ENCODE assay signal across 16 cellular contexts in genomic region chr3:151431940-151432339, GRCh38. TPM values are rescaled to one million over a fixed set of nuclear protein-coding genes. Genes with fewer than 3 reads are reported as not detected.
DNase-seq lines count a peak whose midpoint lies in the region; ATAC-seq and TF ChIP-seq lines count a peak whose summit lies in the region.
"Had no signal": no experiment of that assay in that cellular context is flagged by ENCODE, and none has a peak within 500 bp of the region (broad histone marks: within the 10 kb centered on the region; RNA-seq: fewer than 3 reads in every experiment).

No MANE protein-coding gene starts in this region.

- no peak overlapping the region for H3K4me3 Mint-ChIP-seq in naive thymus-derived CD4-positive, alpha-beta T cell
- H3K4me3 Mint-ChIP-seq: activated CD4-positive, alpha-beta T cell treated with anti-CD3 and anti-CD28 coated beads, Interleukin-2, amount 10 ng/mL, durations not matched to agents 7 days and 5 days had no signal

- no peak overlapping the region for H3K27ac Mint-ChIP-seq in naive thymus-derived CD4-positive, alpha-beta T cell
- H3K27ac Mint-ChIP-seq: activated CD4-positive, alpha-beta T cell treated with anti-CD3 and anti-CD28 coated beads, Interleukin-2, amount 10 ng/mL, durations not matched to agents 7 days and 5 days had no signal

- no peaks in the 10 kb centered on the region for H3K9me3 ChIP-seq in naive thymus-derived CD4-positive, alpha-beta T cell (ENCODE audit: control insufficient read depth in 2 of 3, low read length in 3 of 3)
- H3K9me3 ChIP-seq: Caco-2, heart left ventricle had no signal

- H3K36me3 Mint-ChIP-seq in naive thymus-derived CD4-positive, alpha-beta T cell: peaks cover 0 to 4% (median 0%) of the 10 kb centered on the region in 5 donors

- no peak overlapping the region for H3K4me3 ChIP-seq in cardiac fibroblast (replicated peaks in 1 of 2; ENCODE audit: low read depth in 2 of 2, low read length in 2 of 2)
- no peak overlapping the region for H3K4me3 ChIP-seq in naive thymus-derived CD4-positive, alpha-beta T cell (ENCODE audit: low read length)
- H3K4me3 ChIP-seq: heart left ventricle had no signal

- H3K27ac ChIP-seq in naive thymus-derived CD4-positive, alpha-beta T cell (ENCODE audit: low read depth, low read length): no peak overlapping the region
- H3K27ac ChIP-seq: heart left ventricle, parathyroid adenoma had no signal

- H3K27me3 ChIP-seq in naive thymus-derived CD4-positive, alpha-beta T cell (ENCODE audit: control insufficient read depth in 2 of 2, insufficient read depth in 2 of 2, low read length in 2 of 2): no peaks in the 10 kb centered on the region
- H3K27me3 ChIP-seq: heart left ventricle had no signal

- no peaks in the 10 kb centered on the region for H3K36me3 ChIP-seq in naive thymus-derived CD4-positive, alpha-beta T cell (ENCODE audit: control insufficient read depth in 2 of 3, insufficient read depth in 3 of 3, low read length in 3 of 3)
- H3K36me3 ChIP-seq: heart left ventricle had no signal

- peaks cover 0 to 6% (median 4%) of the 10 kb centered on the region in 5 donors for H3K27me3 Mint-ChIP-seq in naive thymus-derived CD4-positive, alpha-beta T cell

- TF ChIP-seq CTCF in cardiac fibroblast (IDR thresholded peaks at IDR 0.05; ENCODE audit: low read depth, low read length): no peak

- H3K4me1 Mint-ChIP-seq in naive thymus-derived CD4-positive, alpha-beta T cell: no peaks in the 10 kb centered on the region
- H3K4me1 Mint-ChIP-seq: activated CD4-positive, alpha-beta T cell treated with anti-CD3 and anti-CD28 coated beads, Interleukin-2, amount 10 ng/mL, durations not matched to agents 7 days and 5 days had no signal

- DNase-seq in NCI-H526 treated with DMSO at 0.1 percent for 48 hours (lab: John Stamatoyannopoulos, UW) (peak; percentile 47), cardiac fibroblast (ENCODE audit: low read depth in 2 of 2) (peak; percentile 71 to 77), AG08395 (ENCODE audit: low spot score) (no peak), NCI-H748 (lab: John Stamatoyannopoulos, UW; ENCODE audit: unreplicated experiment) (no peak)
- no peak for DNase-seq in naive thymus-derived CD4-positive, alpha-beta T cell
- DNase-seq: activated CD4-positive, alpha-beta T cell treated with anti-CD3 and anti-CD28 coated beads, Interleukin-2, amount 10 ng/mL, durations not matched to agents 7 days and 5 days; activated gamma-delta T cell treated with Interleukin-2 at 50 U/mL for 16 hours; Caco-2; heart left ventricle; NCI-H446 treated with DMSO at 0.1 percent for 48 hours; stimulated activated CD4-positive, alpha-beta T cell treated with anti-CD3 and anti-CD28 coated beads, Interleukin-4, amount 100 ng/mL, for 24 hours had no signal

- POLR2A ChIA-PET in naive thymus-derived CD4-positive, alpha-beta T cell (lab: Charles Lee): no interaction called here

- CTCF ChIA-PET in naive thymus-derived CD4-positive, alpha-beta T cell (lab: Charles Lee): no interaction called here

- peaks cover 0 to 10% (median 0%) of the 10 kb centered on the region in 11 donors for H3K9me3 Mint-ChIP-seq in naive thymus-derived CD4-positive, alpha-beta T cell
- H3K9me3 Mint-ChIP-seq: activated CD4-positive, alpha-beta T cell treated with anti-CD3 and anti-CD28 coated beads, Interleukin-2, amount 10 ng/mL, durations not matched to agents 7 days and 5 days had no signal

- ATAC-seq in GM21360 (IDR thresholded peaks at IDR 0.05; ENCODE audit: unreplicated experiment) (peak; percentile 58), GM19395 (IDR thresholded peaks at IDR 0.05; ENCODE audit: unreplicated experiment) (no peak), HG03097 (IDR thresholded peaks at IDR 0.05; ENCODE audit: low FRiP score, unreplicated experiment) (no peak)
- peak; percentile 20 for ATAC-seq in naive thymus-derived CD4-positive, alpha-beta T cell
- ATAC-seq: heart left ventricle had no signal

- no peaks in the 10 kb centered on the region for H3K4me1 ChIP-seq in naive thymus-derived CD4-positive, alpha-beta T cell (ENCODE audit: control insufficient read depth in 2 of 2, insufficient read depth in 2 of 2, low read length in 2 of 2)
- H3K4me1 ChIP-seq: Caco-2, heart left ventricle, parathyroid adenoma had no signal

- intact Hi-C loops in naive thymus-derived CD4-positive, alpha-beta T cell (cut with micrococcal nuclease): no loop called here

RNA-seq across cellular contexts. Expression of gene IGSF10, which starts 28.9 kb away (rescaled TPM):
- 1 to 10 TPM in 1 of 5 experiments, not detected in 4; 2.8 TPM for total RNA-seq in naive thymus-derived CD4-positive, alpha-beta T cell
- polyA plus RNA-seq in naive thymus-derived CD4-positive, alpha-beta T cell: not detected
- total RNA-seq: activated CD4-positive, alpha-beta T cell treated with anti-CD3 and anti-CD28 coated beads, Interleukin-2, amount 10 ng/mL, durations not matched to agents 7 days and 5 days; lung microvascular endothelial cell had no signal

RNA-seq across cellular contexts. Expression of gene P2RY12, which starts 47.4 kb away (rescaled TPM):
- under 1 TPM in 1 of 5 experiments, not detected in 4; 0.39 TPM for total RNA-seq in naive thymus-derived CD4-positive, alpha-beta T cell
- polyA plus RNA-seq in naive thymus-derived CD4-positive, alpha-beta T cell: not detected
- total RNA-seq: activated CD4-positive, alpha-beta T cell treated with anti-CD3 and anti-CD28 coated beads, Interleukin-2, amount 10 ng/mL, durations not matched to agents 7 days and 5 days; Caco-2; lung microvascular endothelial cell had no signal

Comparison
In these comparisons a context has a peak if more than half of its experiments do, and no peak if none do; other contexts are left out.
1. ATAC-seq: peak in GM21360 (single experiment) and naive thymus-derived CD4-positive, alpha-beta T cell (single experiment); none in GM19395 (single experiment) and HG03097 (single experiment).
2. DNase-seq: peak in NCI-H526 treated with DMSO at 0.1 percent for 48 hours (single experiment) and cardiac fibroblast (2 of 2); none in naive thymus-derived CD4-positive, alpha-beta T cell (0 of 9), AG08395 (single experiment) and NCI-H748 (single experiment).